In the genomic region with DNA sequence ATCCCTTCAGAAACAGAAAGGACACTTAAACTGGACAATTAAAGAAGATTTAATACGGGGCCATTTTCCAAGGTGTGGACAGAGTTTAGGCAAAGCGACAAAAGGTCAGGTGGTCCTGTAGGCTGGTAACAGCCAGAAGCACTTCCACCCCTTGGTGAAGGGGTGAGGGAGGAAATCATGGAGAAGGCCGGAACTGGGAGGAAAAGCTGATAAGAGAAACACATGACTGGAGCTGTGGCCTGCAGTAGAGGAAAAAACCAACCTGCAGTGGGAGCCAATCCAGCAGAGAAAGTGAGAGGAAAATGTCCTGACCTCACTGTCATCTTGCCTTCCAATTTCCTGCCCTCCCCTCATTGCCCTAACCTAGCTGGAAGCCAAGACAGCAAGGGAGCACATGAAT, we compare ENCODE assay signal across 1 cellular context.
TF ChIP-seq lines count a peak whose summit lies in the region.

No MANE protein-coding gene starts in this region.

TF ChIP-seq in H1, 55 proteins besides CTCF, POLR2A, EP300 and RAD21:
- no peak for TF ChIP-seq CEBPB (IDR thresholded peaks at IDR 0.05; ENCODE audit: low read depth, low read length)
- TF ChIP-seq SAP30 (IDR thresholded peaks at IDR 0.05; ENCODE audit: insufficient read depth, insufficient replicate concordance, low read length): no peak
- no peak for TF ChIP-seq CBX5 (IDR thresholded peaks at IDR 0.05; ENCODE audit: low read depth, low read length)
- TF ChIP-seq TBP (IDR thresholded peaks at IDR 0.05; ENCODE audit: low read depth, low read length): no peak
